8 cellular contexts compared by ENCODE assay signal in genomic region chr12:57182918-57183575, GRCh38. TPM values are rescaled to one million over a fixed set of nuclear protein-coding genes. Genes with fewer than 3 reads are reported as not detected.
DNase-seq lines count a peak whose midpoint lies in the region; ATAC-seq and TF ChIP-seq lines count a peak whose summit lies in the region.
"Had no signal": no experiment of that assay in that cellular context is flagged by ENCODE, and none has a peak within 500 bp of the region (broad histone marks: within the 10 kb centered on the region; RNA-seq: fewer than 3 reads in every experiment).

No MANE protein-coding gene starts in this region.

- ATAC-seq in HG02678 (IDR thresholded peaks at IDR 0.05; ENCODE audit: unreplicated experiment) = peak; percentile 91

- H3K79me2 ChIP-seq in hepatocyte = no peaks in the 10 kb centered on the region

- no peaks in the 10 kb centered on the region for H3K9me2 ChIP-seq in hepatocyte (replicated peaks; ENCODE audit: insufficient read depth)

- H3K4me3 ChIP-seq in hepatocyte = no peak overlapping the region

- 72% methylated on average over 13 of the region's 13 CpGs for WGBS in hepatocyte (ENCODE audit: low lambda C conversion rate, missing lambda C conversion rate)

- no peaks in the 10 kb centered on the region for H4K20me1 ChIP-seq in hepatocyte (ENCODE audit: insufficient read depth, poor library complexity, severe bottlenecking)

- H3K4me2 ChIP-seq in hepatocyte = no peak overlapping the region

- no peaks in the 10 kb centered on the region for H3K36me3 ChIP-seq in hepatocyte (replicated peaks; ENCODE audit: insufficient read depth, low read depth)

- peak; percentile 97 for DNase-seq in GM13977 (ENCODE audit: low spot score)
- peak; percentile 52 for DNase-seq in NCI-H128 (lab: John Stamatoyannopoulos, UW; ENCODE audit: unreplicated experiment)
- peak; percentile 50 to 74 (median 64) for DNase-seq in T-helper 2 cell
- DNase-seq in amygdala (lab: John Stamatoyannopoulos, UW) = peak in 36 of 56 donors; percentile 5 to 69 (median 33)
- peak; percentile 88 for DNase-seq in hepatocyte (ENCODE audit: low spot score)
- DNase-seq in stimulated activated CD4-positive, alpha-beta T cell treated with anti-CD3 and anti-CD28 coated beads, Interleukin-12 subunit alpha, Interleukin-12 subunit beta, amount 100 ng/mL, for 4 hours = peak; percentile 80

- no peaks in the 10 kb centered on the region for H3K4me1 ChIP-seq in hepatocyte (ENCODE audit: insufficient read depth)

- TF ChIP-seq CTCF in GM13977 (IDR thresholded peaks at IDR 0.05; ENCODE audit: extremely low read depth, insufficient read depth, missing control alignments) = peak; percentile 97
- peak; percentile 91 for TF ChIP-seq CTCF in hepatocyte (IDR thresholded peaks at IDR 0.05; ENCODE audit: poor library complexity)

- no peaks in the 10 kb centered on the region for H3K9me3 ChIP-seq in hepatocyte (ENCODE audit: low read depth)

- in situ Hi-C loops in GM13977 (cut with MboI; ENCODE audit: low pct_unique_long_range_greater_than_20kb, low sequenced_read_pairs, unreplicated experiment) = loop anchor here (5.0 kb wide), 1 partner anchor 61 kb away; no protein-coding TSS in a partner anchor

- H3K27ac ChIP-seq in hepatocyte = peak overlapping the region; percentile 28

- H2AFZ ChIP-seq in hepatocyte = no peak overlapping the region

- no peaks in the 10 kb centered on the region for H3K27me3 ChIP-seq in hepatocyte

RNA-seq across cellular contexts. Expression of gene NXPH4, which starts 33.5 kb away (rescaled TPM):
- 0.52 and 1.1 TPM in 2 replicates for total RNA-seq in hepatocyte
- polyA plus RNA-seq in hepatocyte = 2.7 and 3.3 TPM in 2 replicates

RNA-seq across cellular contexts. Expression of gene LRP1-AS, which starts 35.6 kb away (rescaled TPM):
- total RNA-seq in hepatocyte = not detected in 2 replicates
- polyA plus RNA-seq in hepatocyte = 0.59 TPM in 1 of 2 replicates, not detected in the other
- total RNA-seq: pulmonary artery endothelial cell had no signal

RNA-seq across cellular contexts. Expression of gene SHMT2, which starts 46.5 kb away (rescaled TPM):
- total RNA-seq in hepatocyte = 168 and 193 TPM in 2 replicates
- polyA plus RNA-seq in hepatocyte = 85.3 and 126 TPM in 2 replicates

RNA-seq across cellular contexts. Expression of gene LRP1, which starts 54.8 kb away (rescaled TPM):
- 48.5 and 76.8 TPM in 2 replicates for total RNA-seq in hepatocyte
- polyA plus RNA-seq in hepatocyte = 47.8 and 57.6 TPM in 2 replicates

Comparison
In these comparisons a context has a peak if more than half of its experiments do, and no peak if none do; other contexts are left out.
1. DNase-seq: peak in every context shown above with its lines; median percentile 97 in GM13977; 88 in hepatocyte; 80 in stimulated activated CD4-positive, alpha-beta T cell treated with anti-CD3 and anti-CD28 coated beads, Interleukin-12 subunit alpha, Interleukin-12 subunit beta, amount 100 ng/mL, for 4 hours; 64 in T-helper 2 cell; 52 in NCI-H128; 33 in amygdala.